14 cellular contexts compared by ENCODE assay signal in the genomic region with DNA sequence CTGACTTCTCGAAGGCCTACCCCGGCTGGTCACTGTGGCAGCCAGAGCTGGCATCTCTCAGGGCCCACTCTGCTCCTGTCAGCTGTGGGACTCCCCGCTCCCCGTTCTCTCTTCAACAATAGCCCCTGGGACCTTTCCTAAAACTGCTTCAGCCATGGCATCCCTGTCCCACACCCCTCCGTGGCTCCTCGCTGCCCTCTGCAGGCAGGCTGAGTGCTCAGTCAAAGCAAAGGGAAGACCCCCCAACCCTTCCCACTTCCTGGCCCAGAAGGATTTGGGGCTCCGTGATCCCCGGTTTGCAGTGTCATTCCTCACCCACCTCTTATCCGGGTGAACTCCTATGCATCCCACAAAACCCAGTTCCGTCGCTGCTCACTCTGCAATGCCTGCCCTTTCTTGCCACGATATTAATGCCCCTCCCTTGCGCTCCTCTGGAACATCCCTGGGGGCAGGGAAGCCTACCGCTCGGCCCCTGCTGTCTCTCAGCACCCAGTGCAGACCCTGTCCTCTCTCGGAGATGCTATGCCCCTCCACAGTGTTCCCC. TPM values are rescaled to one million over a fixed set of nuclear protein-coding genes. Genes with fewer than 3 reads are reported as not detected.
A peak's percentile ranks its signal among the peaks of the same experiment; 100 is the strongest.
DNase-seq lines count a peak whose midpoint lies in the region; ATAC-seq, FAIRE-seq and TF ChIP-seq lines count a peak whose summit lies in the region.
"Had no signal": no experiment of that assay in that cellular context is flagged by ENCODE, and none has a peak within 500 bp of the region (broad histone marks: within the 10 kb centered on the region; RNA-seq: fewer than 3 reads in every experiment).

No MANE protein-coding gene starts in this region.

- CTCF ChIA-PET in Caco-2 (lab: Charles Lee), result interaction anchor here (2.5 to 3.1 kb wide), 2 partner anchors 13 to 22 kb away, joined by 10 to 12 read pairs; no protein-coding TSS in a partner anchor
- CTCF ChIA-PET in HepG2 (lab: Yijun Ruan, JAX; ENCODE audit: low intra/inter-chr PET ratio, low total read pairs), result no interaction called here
- CTCF ChIA-PET in CD4-positive, alpha-beta memory T cell (lab: Charles Lee; ENCODE audit: partially characterized antibody), result no interaction called here

- no peak overlapping the region for H2AFZ ChIP-seq in H9 (ENCODE audit: low read length)
- H2AFZ ChIP-seq in HepG2 (ENCODE audit: low read length), result no peak overlapping the region

- no peaks in the 10 kb centered on the region for H4K20me1 ChIP-seq in H9 (ENCODE audit: control insufficient read depth, insufficient read depth, insufficient read length)
- H4K20me1 ChIP-seq in HepG2 (ENCODE audit: insufficient read depth, low read length), result no peaks in the 10 kb centered on the region

- POLR2A ChIA-PET in Caco-2 (lab: Charles Lee) (no interaction called here), HepG2 (lab: Yijun Ruan, JAX) (no interaction called here)
- POLR2A ChIA-PET in CD4-positive, alpha-beta memory T cell (lab: Charles Lee; ENCODE audit: partially characterized antibody), result no interaction called here

- no peak overlapping the region for H3T11ph ChIP-seq in H9 (ENCODE audit: low read length)

- BruUV-seq in Caco-2 (replicated peaks; lab: Mats Ljungman, UMichigan) (no TSS peak), HepG2 (replicated peaks; lab: Mats Ljungman, UMichigan) (no TSS peak)

- no peak for FAIRE-seq in HepG2 (lab: Jason Lieb, UNC)

- H3K27ac ChIP-seq in H9 (ENCODE audit: insufficient read length, low read depth, low read length) (no peak overlapping the region), HepG2 (ENCODE audit: extremely low read length, insufficient read depth, low read length) (no peak overlapping the region)
- H3K27ac ChIP-seq in CD4-positive, alpha-beta memory T cell (ENCODE audit: low read depth, low read length), result no peak overlapping the region

- H3K23me2 ChIP-seq in H9 (ENCODE audit: insufficient read length, low read depth, low read length, poor library complexity, severe bottlenecking), result no peaks in the 10 kb centered on the region

- no peak overlapping the region for H3K27ac Mint-ChIP-seq in Caco-2 (ENCODE audit: unreplicated experiment)
- H3K27ac Mint-ChIP-seq in H9, result no peak overlapping the region
- no peak overlapping the region for H3K27ac Mint-ChIP-seq in CD4-positive, alpha-beta memory T cell

- no peaks in the 10 kb centered on the region for H3K36me3 Mint-ChIP-seq in Caco-2 (ENCODE audit: insufficient read depth, unreplicated experiment)
- H3K36me3 Mint-ChIP-seq in H9 (ENCODE audit: insufficient read depth in 1 of 3, low read depth in 3 of 3), result no peaks in the 10 kb centered on the region
- no peaks in the 10 kb centered on the region for H3K36me3 Mint-ChIP-seq in CD4-positive, alpha-beta memory T cell

- H3K4me3 ChIP-seq in Caco-2 (ENCODE audit: low read depth, low read length), result no peak overlapping the region
- H3K4me3 ChIP-seq in adipocyte (ENCODE audit: low read length), result no peak overlapping the region
- H3K4me3 ChIP-seq in HepG2 (replicated peaks in 1 of 3; ENCODE audit: insufficient read depth in 1 of 3, low read depth in 2 of 3, low read length in 3 of 3), result no peak overlapping the region
- H3K4me3 ChIP-seq in CD4-positive, alpha-beta memory T cell (ENCODE audit: low read length in 2 of 2), result no peak overlapping the region

- TF ChIP-seq EP300 in HepG2 (IDR thresholded peaks at IDR 0.05; ENCODE audit: low read depth in 2 of 2, low read length in 2 of 2) (no peak), HepG2 (CRISPR knock-in tag; IDR thresholded peaks at IDR 0.05; ENCODE audit: borderline replicate concordance) (no peak)

- no peak overlapping the region for H3K4ac ChIP-seq in H9 (ENCODE audit: low read depth, low read length)

- no peaks in the 10 kb centered on the region for H3K79me1 ChIP-seq in H9 (ENCODE audit: insufficient read depth, low read depth, low read length, poor library complexity, severe bottlenecking)

- TF ChIP-seq CTCF in Caco-2 (IDR thresholded peaks at IDR 0.05; ENCODE audit: insufficient read depth in 1 of 2, low read depth in 1 of 2, low read length in 1 of 2, severe bottlenecking in 1 of 2, unreplicated experiment in 1 of 2) (peak; percentile 63 to 73), H9 (conservative IDR thresholded peaks at IDR 0.05) (peak; percentile 68), HepG2 (CRISPR knock-in tag; IDR thresholded peaks at IDR 0.05) (peak; percentile 40)

- no peak overlapping the region for H4K91ac ChIP-seq in H9 (ENCODE audit: insufficient read length, low read depth, low read length)

- H3K9me3 Mint-ChIP-seq in Caco-2 (ENCODE audit: unreplicated experiment) (no peaks in the 10 kb centered on the region), H9 (no peaks in the 10 kb centered on the region; a peak in 1 of 5 replicates)
- H3K9me3 Mint-ChIP-seq in CD4-positive, alpha-beta memory T cell, result no peaks in the 10 kb centered on the region

- TF ChIP-seq POLR2A in HepG2 (IDR thresholded peaks at IDR 0.05; ENCODE audit: insufficient read depth in 1 of 2, low read depth in 2 of 2, low read length in 2 of 2), result no peak

- H2BK120ac ChIP-seq in H9 (ENCODE audit: low read depth, low read length, poor library complexity, severe bottlenecking), result no peak overlapping the region

- H3K4me3 Mint-ChIP-seq in Caco-2 (ENCODE audit: unreplicated experiment), result no peak overlapping the region
- H3K4me3 Mint-ChIP-seq in H9, result no peak overlapping the region
- H3K4me3 Mint-ChIP-seq in CD4-positive, alpha-beta memory T cell, result no peak overlapping the region

- H3K27me3 ChIP-seq in Caco-2 (replicated peaks; ENCODE audit: control insufficient read depth, insufficient read depth, low read length), result no peaks in the 10 kb centered on the region
- H3K27me3 ChIP-seq in H9 (ENCODE audit: insufficient read depth, low read length), result no peaks in the 10 kb centered on the region
- H3K27me3 ChIP-seq in adipocyte (replicated peaks; ENCODE audit: control insufficient read depth, insufficient read depth, low read length), result peaks cover 7% of the 10 kb centered on the region
- peaks cover 35 to 71% of the 10 kb centered on the region in 2 experiments; a peak in 4 of 5 replicates for H3K27me3 ChIP-seq in HepG2 (ENCODE audit: control insufficient read depth in 1 of 2, insufficient read depth in 2 of 2, low read length in 2 of 2)
- no peaks in the 10 kb centered on the region for H3K27me3 ChIP-seq in CD4-positive, alpha-beta memory T cell (ENCODE audit: insufficient read depth, low read length)

- no peak overlapping the region for H2AK5ac ChIP-seq in H9 (ENCODE audit: insufficient read length, low read length)

- ATAC-seq in HepG2, result 0 out of 3 replicates have a peak, but pooled peaks have one; percentile 9

- H3K4me1 Mint-ChIP-seq in Caco-2 (ENCODE audit: low read depth, unreplicated experiment) (peaks cover under 1% of the 10 kb centered on the region), H9 (peaks cover 0 to 5% of the 10 kb centered on the region in 2 experiments; a peak in 1 of 4 replicates)
- no peaks in the 10 kb centered on the region for H3K4me1 Mint-ChIP-seq in CD4-positive, alpha-beta memory T cell

- DNase-seq in Caco-2 (no peak), H9 (peak; percentile 62), adipocyte (ENCODE audit: low read depth) (peak; percentile 21), HepG2 (ENCODE audit: low spot score) (no peak), hepatic stellate cell (ENCODE audit: low spot score) (no peak)
- no peak for DNase-seq in activated naive CD4-positive, alpha-beta T cell treated with anti-CD3 and anti-CD28 coated beads, Interleukin-2, amount 50 U/mL, for 16 hours
- DNase-seq in CD4-positive, alpha-beta memory T cell, result no peak
- DNase-seq in activated CD4-positive, alpha-beta T cell treated with anti-CD3 and anti-CD28 coated beads, Interleukin-2, amount 50 U/mL, for 1 hour, result no peak
- DNase-seq: activated gamma-delta T cell, DMS79, hypothalamus, NCI-H1436 had no signal

- H4K5ac ChIP-seq in H9 (ENCODE audit: insufficient read length, low read depth, low read length), result no peak overlapping the region

- H3K79me2 ChIP-seq in H9 (ENCODE audit: insufficient read depth, low read length) (no peaks in the 10 kb centered on the region), HepG2 (ENCODE audit: insufficient read depth, low read length) (no peaks in the 10 kb centered on the region)

- H3K4me1 ChIP-seq in Caco-2 (peaks cover 7% of the 10 kb centered on the region), H9 (ENCODE audit: insufficient read depth, low read length) (no peaks in the 10 kb centered on the region), adipocyte (ENCODE audit: control insufficient read depth, insufficient read depth, low read length) (no peaks in the 10 kb centered on the region), HepG2 (ENCODE audit: insufficient read depth, low read length) (0 out of 2 replicates have a peak, but pooled peaks cover 10% of the 10 kb centered on the region)
- no peaks in the 10 kb centered on the region for H3K4me1 ChIP-seq in CD4-positive, alpha-beta memory T cell (ENCODE audit: insufficient read depth, low read length)

- H3K36me3 ChIP-seq in Caco-2 (ENCODE audit: control insufficient read depth, insufficient read depth, low read length), result no peaks in the 10 kb centered on the region
- H3K36me3 ChIP-seq in adipocyte (ENCODE audit: control insufficient read depth, insufficient read depth, low read length, severe bottlenecking), result no peaks in the 10 kb centered on the region
- no peaks in the 10 kb centered on the region for H3K36me3 ChIP-seq in HepG2 (replicated peaks in 1 of 2; ENCODE audit: control insufficient read depth in 1 of 2, insufficient read depth in 2 of 2, low read length in 2 of 2)
- H3K36me3 ChIP-seq in CD4-positive, alpha-beta memory T cell (ENCODE audit: insufficient read depth, low read length), result no peaks in the 10 kb centered on the region

- H3K14ac ChIP-seq in H9 (ENCODE audit: insufficient read depth, low read length), result no peak overlapping the region

- H3K23ac ChIP-seq in H9 (ENCODE audit: insufficient read length, low read depth, low read length), result no peak overlapping the region

- no peak for TF ChIP-seq RAD21 in HepG2 (CRISPR knock-in tag; IDR thresholded peaks at IDR 0.05)

- no peak overlapping the region for H2BK5ac ChIP-seq in H9 (ENCODE audit: insufficient read length, low read length)

- no peak overlapping the region for H3K4me2 ChIP-seq in H9 (ENCODE audit: insufficient read depth, insufficient read length, low read length)
- H3K4me2 ChIP-seq in HepG2 (ENCODE audit: low read depth, low read length), result no peak overlapping the region

- H3K56ac ChIP-seq in H9 (ENCODE audit: insufficient read length, low read depth, low read length), result no peak overlapping the region

- H3K18ac ChIP-seq in H9 (ENCODE audit: insufficient read length, low read depth, low read length), result no peak overlapping the region

- intact Hi-C loops in Caco-2 (cut with micrococcal nuclease; ENCODE audit: unreplicated experiment) (no loop called here), HepG2 (cut with micrococcal nuclease; ENCODE audit: unreplicated experiment) (no loop called here)
- intact Hi-C loops in CD4-positive, alpha-beta memory T cell (cut with micrococcal nuclease), result no loop called here

- H3K9ac ChIP-seq in H9 (ENCODE audit: extremely low read depth, insufficient read length, low read length), result no peak overlapping the region
- no peak overlapping the region for H3K9ac ChIP-seq in adipocyte (ENCODE audit: low read length)
- H3K9ac ChIP-seq in HepG2 (ENCODE audit: insufficient read depth, low read depth, low read length), result no peak overlapping the region

- no CpG with 5 or more reads among the region's 16 CpGs for WGBS in H9 (ENCODE audit: extremely low coverage, insufficient read length, low lambda C conversion rate)
- WGBS in HepG2 (ENCODE audit: low lambda C conversion rate), result 16% methylated on average over 12 of the region's 16 CpGs

- H4K8ac ChIP-seq in H9 (replicated peaks; ENCODE audit: insufficient read length, low read depth, low read length), result no peak overlapping the region

- no peak overlapping the region for H2BK20ac ChIP-seq in H9 (ENCODE audit: low read depth, low read length, poor library complexity, severe bottlenecking)

- no peak overlapping the region for H2BK12ac ChIP-seq in H9 (ENCODE audit: insufficient read length, low read depth, low read length)

- in situ Hi-C loops in HepG2 (cut with HindIII; ENCODE audit: extremely low pct_ligation_motif_present, low pct_unique_long_range_greater_than_20kb), result no loop called here

- H3K9me3 ChIP-seq in Caco-2 (no peaks in the 10 kb centered on the region), H9 (ENCODE audit: control insufficient read depth, low read depth, low read length) (no peaks in the 10 kb centered on the region), adipocyte (ENCODE audit: control insufficient read depth, low read length) (no peaks in the 10 kb centered on the region), HepG2 (ENCODE audit: low read length) (no peaks in the 10 kb centered on the region)
- no peaks in the 10 kb centered on the region for H3K9me3 ChIP-seq in CD4-positive, alpha-beta memory T cell (ENCODE audit: control insufficient read depth in 1 of 2, low read length in 2 of 2)

- H3K27me3 Mint-ChIP-seq in Caco-2 (ENCODE audit: insufficient read depth, unreplicated experiment), result no peaks in the 10 kb centered on the region
- H3K27me3 Mint-ChIP-seq in H9 (ENCODE audit: low read depth), result peaks cover 11% of the 10 kb centered on the region
- no peaks in the 10 kb centered on the region for H3K27me3 Mint-ChIP-seq in CD4-positive, alpha-beta memory T cell

- no peak overlapping the region for H2BK15ac ChIP-seq in H9 (ENCODE audit: low read depth, low read length)

RNA-seq across cellular contexts. Expression of a gene that starts 1.6 kb away (rescaled TPM):
- total RNA-seq in Caco-2 (2022), result not detected in 2 replicates
- not detected in 2 replicates for total RNA-seq in H9 (2021)
- total RNA-seq in HepG2 (2016; rRNA removed; fragmentation: Illumina TruSeq; extraction: Trizol), result not detected in 2 replicates
- not detected in 2 replicates for total RNA-seq in HepG2 (2016; cell fraction: cytosol; rRNA removed; fragmentation: Illumina TruSeq; extraction: Trizol; ENCODE audit: low read depth)
- not detected in 2 replicates for total RNA-seq in HepG2 (2016; cell fraction: insoluble cytoplasmic fraction; rRNA removed; fragmentation: Illumina TruSeq; extraction: Trizol)
- total RNA-seq in HepG2 (2016; cell fraction: membrane; rRNA removed; fragmentation: Illumina TruSeq; extraction: Trizol), result not detected in 2 replicates
- total RNA-seq in HepG2 (2016; cell fraction: nucleus; rRNA removed; fragmentation: Illumina TruSeq; extraction: Trizol), result not detected in 2 replicates
- polyA plus RNA-seq in HepG2 (2011; rRNA removed), result 0.36 and 0.42 TPM in 2 replicates
- 0.08 and 0.15 TPM in 2 replicates for polyA plus RNA-seq in HepG2 (2011; cell fraction: cytosol; rRNA removed)
- polyA plus RNA-seq in HepG2 (2011; cell fraction: nucleus; rRNA removed), result 3.1 and 4.3 TPM in 2 replicates
- polyA plus RNA-seq in HepG2 (2012), result not detected in 2 replicates
- polyA plus RNA-seq in HepG2 (2016; cell fraction: cytosol; fragmentation: Illumina TruSeq; extraction: Trizol; ENCODE audit: low read depth), result not detected in 2 replicates
- not detected in 2 replicates for polyA plus RNA-seq in HepG2 (2016; cell fraction: insoluble cytoplasmic fraction; fragmentation: Illumina TruSeq; extraction: Trizol; ENCODE audit: low read depth)
- polyA plus RNA-seq in HepG2 (2016; cell fraction: membrane; fragmentation: Illumina TruSeq; extraction: Trizol; ENCODE audit: low read depth), result not detected in 2 replicates
- not detected in 2 replicates for polyA plus RNA-seq in HepG2 (2016; cell fraction: nucleus; fragmentation: Illumina TruSeq; extraction: Trizol; ENCODE audit: insufficient read depth, low read depth)
- polyA minus RNA-seq in HepG2 (2011; rRNA and poly(A)+ RNA removed; ENCODE audit: low replicate concordance), result not detected in 2 replicates
- not detected in 2 replicates for polyA minus RNA-seq in HepG2 (2011; cell fraction: cytosol; rRNA and poly(A)+ RNA removed)
- polyA minus RNA-seq in HepG2 (2011; cell fraction: nucleus; rRNA and poly(A)+ RNA removed), result not detected in 2 replicates
- total RNA-seq in CD4-positive, alpha-beta memory T cell, result not detected
- not detected for polyA plus RNA-seq in CD4-positive, alpha-beta memory T cell
- total RNA-seq: skeletal muscle tissue had no signal

RNA-seq across cellular contexts. Expression of a gene that starts 12.2 kb away (rescaled TPM):
- total RNA-seq in Caco-2 (2022) (not detected in 2 replicates), H9 (2021) (not detected in 2 replicates), HepG2 (2016; rRNA removed; fragmentation: Illumina TruSeq; extraction: Trizol) (not detected in 2 replicates)
- total RNA-seq in HepG2 (2016; cell fraction: cytosol; rRNA removed; fragmentation: Illumina TruSeq; extraction: Trizol; ENCODE audit: low read depth), result not detected in 2 replicates
- total RNA-seq in HepG2 (2016; cell fraction: insoluble cytoplasmic fraction; rRNA removed; fragmentation: Illumina TruSeq; extraction: Trizol), result not detected in 2 replicates
- not detected in 2 replicates for total RNA-seq in HepG2 (2016; cell fraction: membrane; rRNA removed; fragmentation: Illumina TruSeq; extraction: Trizol)
- total RNA-seq in HepG2 (2016; cell fraction: nucleus; rRNA removed; fragmentation: Illumina TruSeq; extraction: Trizol), result not detected in 2 replicates
- not detected in 2 replicates for polyA plus RNA-seq in HepG2 (2011; rRNA removed)
- not detected in 2 replicates for polyA plus RNA-seq in HepG2 (2011; cell fraction: cytosol; rRNA removed)
- not detected in 2 replicates for polyA plus RNA-seq in HepG2 (2011; cell fraction: nucleus; rRNA removed)
- polyA plus RNA-seq in HepG2 (2012), result not detected in 2 replicates
- polyA plus RNA-seq in HepG2 (2016; cell fraction: cytosol; fragmentation: Illumina TruSeq; extraction: Trizol; ENCODE audit: low read depth), result not detected in 2 replicates
- polyA plus RNA-seq in HepG2 (2016; cell fraction: insoluble cytoplasmic fraction; fragmentation: Illumina TruSeq; extraction: Trizol; ENCODE audit: low read depth), result not detected in 2 replicates
- polyA plus RNA-seq in HepG2 (2016; cell fraction: membrane; fragmentation: Illumina TruSeq; extraction: Trizol; ENCODE audit: low read depth), result not detected in 2 replicates
- polyA plus RNA-seq in HepG2 (2016; cell fraction: nucleus; fragmentation: Illumina TruSeq; extraction: Trizol; ENCODE audit: insufficient read depth, low read depth), result not detected in 2 replicates
- not detected in 2 replicates for polyA minus RNA-seq in HepG2 (2011; rRNA and poly(A)+ RNA removed; ENCODE audit: low replicate concordance)
- polyA minus RNA-seq in HepG2 (2011; cell fraction: cytosol; rRNA and poly(A)+ RNA removed), result not detected in 2 replicates
- not detected in 2 replicates for polyA minus RNA-seq in HepG2 (2011; cell fraction: nucleus; rRNA and poly(A)+ RNA removed)
- not detected for total RNA-seq in CD4-positive, alpha-beta memory T cell
- polyA plus RNA-seq in CD4-positive, alpha-beta memory T cell, result not detected
- total RNA-seq: dermis microvascular lymphatic vessel endothelial cell, skeletal muscle tissue had no signal

RNA-seq across cellular contexts. Expression of a gene that starts 34.0 kb away (rescaled TPM):
- total RNA-seq in Caco-2 (2022) (1,375 and 1,397 TPM in 2 replicates), H9 (2021) (2.8 and 3.1 TPM in 2 replicates), HepG2 (2016; rRNA removed; fragmentation: Illumina TruSeq; extraction: Trizol) (79.1 and 138 TPM in 2 replicates)
- total RNA-seq in HepG2 (2016; cell fraction: cytosol; rRNA removed; fragmentation: Illumina TruSeq; extraction: Trizol; ENCODE audit: low read depth), result 150 and 154 TPM in 2 replicates
- 71.0 and 125 TPM in 2 replicates for total RNA-seq in HepG2 (2016; cell fraction: insoluble cytoplasmic fraction; rRNA removed; fragmentation: Illumina TruSeq; extraction: Trizol)
- total RNA-seq in HepG2 (2016; cell fraction: membrane; rRNA removed; fragmentation: Illumina TruSeq; extraction: Trizol), result 362 and 363 TPM in 2 replicates
- total RNA-seq in HepG2 (2016; cell fraction: nucleus; rRNA removed; fragmentation: Illumina TruSeq; extraction: Trizol), result 89.6 and 109 TPM in 2 replicates
- polyA plus RNA-seq in HepG2 (2011; rRNA removed), result 254 and 379 TPM in 2 replicates
- 454 and 616 TPM in 2 replicates for polyA plus RNA-seq in HepG2 (2011; cell fraction: cytosol; rRNA removed)
- polyA plus RNA-seq in HepG2 (2011; cell fraction: nucleus; rRNA removed), result 839 and 1,149 TPM in 2 replicates
- polyA plus RNA-seq in HepG2 (2012), result 4,210 and 4,559 TPM in 2 replicates
- 341 and 387 TPM in 2 replicates for polyA plus RNA-seq in HepG2 (2016; cell fraction: cytosol; fragmentation: Illumina TruSeq; extraction: Trizol; ENCODE audit: low read depth)
- 1,191 and 1,950 TPM in 2 replicates for polyA plus RNA-seq in HepG2 (2016; cell fraction: insoluble cytoplasmic fraction; fragmentation: Illumina TruSeq; extraction: Trizol; ENCODE audit: low read depth)
- polyA plus RNA-seq in HepG2 (2016; cell fraction: membrane; fragmentation: Illumina TruSeq; extraction: Trizol; ENCODE audit: low read depth), result 1,798 and 2,413 TPM in 2 replicates
- 949 and 1,082 TPM in 2 replicates for polyA plus RNA-seq in HepG2 (2016; cell fraction: nucleus; fragmentation: Illumina TruSeq; extraction: Trizol; ENCODE audit: insufficient read depth, low read depth)
- 0.19 and 781 TPM in 2 replicates for polyA minus RNA-seq in HepG2 (2011; rRNA and poly(A)+ RNA removed; ENCODE audit: low replicate concordance)
- polyA minus RNA-seq in HepG2 (2011; cell fraction: cytosol; rRNA and poly(A)+ RNA removed), result 811 and 1,353 TPM in 2 replicates
- 170 and 248 TPM in 2 replicates for polyA minus RNA-seq in HepG2 (2011; cell fraction: nucleus; rRNA and poly(A)+ RNA removed)
- total RNA-seq in CD4-positive, alpha-beta memory T cell, result not detected
- polyA plus RNA-seq in CD4-positive, alpha-beta memory T cell, result not detected

Comparison
In these comparisons a context has a peak if more than half of its experiments do, and no peak if none do; other contexts are left out.
1. DNase-seq: peak in H9 (single experiment) and adipocyte (single experiment); none in Caco-2 (0 of 2), HepG2 (single experiment), hepatic stellate cell (single experiment), activated naive CD4-positive, alpha-beta T cell treated with anti-CD3 and anti-CD28 coated beads, Interleukin-2, amount 50 U/mL, for 16 hours (single experiment), CD4-positive, alpha-beta memory T cell (0 of 5) and activated CD4-positive, alpha-beta T cell treated with anti-CD3 and anti-CD28 coated beads, Interleukin-2, amount 50 U/mL, for 1 hour (single experiment).
2. RNA of a gene that starts 34.0 kb away (total RNA-seq): 1,375 to 1,397 TPM in Caco-2 and 71.0 to 363 TPM in HepG2; 2.8 to 3.1 TPM in H9 and not detected in CD4-positive, alpha-beta memory T cell; every median in the first group is over 10 times any median in the second.
3. Peak in every context shown above with its lines, with median percentiles within 50 percentile points of each other: CTCF ChIP-seq.